Comparison of ENCODE assay signal across 20 cellular contexts in genomic region chr6:143517447-143517773, GRCh38.
"Had no signal": no experiment of that assay in that cellular context is flagged by ENCODE, and none has a peak within 500 bp of the region (broad histone marks: within the 10 kb centered on the region; RNA-seq: fewer than 3 reads in every experiment).

No MANE protein-coding gene starts in this region.

- H3K4me1 ChIP-seq: uterus had no signal

- H3K36me3 ChIP-seq: esophagus squamous epithelium, gastroesophageal sphincter, ovary, tibial artery, upper lobe of left lung, uterus had no signal

- H3K4me3 Mint-ChIP-seq: naive thymus-derived CD8-positive, alpha-beta T cell; stimulated activated memory B cell treated with anti-CD40 and anti-IgM and Interleukin-4, amounts not matched to agents 10 μg/mL and 1 μg/mL and 100 μg/mL, for 72 hours; stimulated activated naive CD8-positive, alpha-beta T cell treated with anti-CD3 and anti-CD28 coated beads, Interleukin-15, Interleukin-2, amounts not matched to agents 100 ng/mL and 50 ng/mL, for 24 hours had no signal

- H3K9me3 Mint-ChIP-seq: naive thymus-derived CD8-positive, alpha-beta T cell; stimulated activated memory B cell treated with anti-CD40 and anti-IgM and Interleukin-4, amounts not matched to agents 10 μg/mL and 1 μg/mL and 100 μg/mL, for 72 hours; stimulated activated naive CD8-positive, alpha-beta T cell treated with anti-CD3 and anti-CD28 coated beads, Interleukin-15, Interleukin-2, amounts not matched to agents 100 ng/mL and 50 ng/mL, for 24 hours had no signal

- H3K9me3 ChIP-seq: esophagus squamous epithelium, gastroesophageal sphincter, mucosa of descending colon, ovary, tibial artery, upper lobe of left lung, uterus had no signal

- H3K27ac Mint-ChIP-seq: progenitor cell of endocrine pancreas; stimulated activated naive CD8-positive, alpha-beta T cell treated with anti-CD3 and anti-CD28 coated beads, Interleukin-15, Interleukin-2, amounts not matched to agents 100 ng/mL and 50 ng/mL, for 24 hours had no signal

- ATAC-seq: gastroesophageal sphincter; left lobe of liver; naive thymus-derived CD8-positive, alpha-beta T cell; right cardiac atrium; stimulated activated memory B cell treated with anti-CD40 and anti-IgM and Interleukin-4, amounts not matched to agents 10 μg/mL and 1 μg/mL and 100 μg/mL, for 72 hours had no signal

- H3K4me3 ChIP-seq: esophagus squamous epithelium, gastroesophageal sphincter, mucosa of descending colon, ovary, tibial artery, upper lobe of left lung, uterus had no signal

- DNase-seq: dermis blood vessel endothelial cell; esophagus squamous epithelium; foreskin fibroblast; glutamatergic neuron; islet precursor cell; naive thymus-derived CD8-positive, alpha-beta T cell; nucleus accumbens; ovary; right cardiac atrium; stimulated activated CD4-positive, alpha-beta T cell treated with anti-CD3 and anti-CD28 coated beads, Interleukin-4, amount 100 ng/mL, for 1 hour; stimulated activated CD8-positive, alpha-beta memory T cell treated with anti-CD3 and anti-CD28 coated beads, Interleukin-4, amount 100 ng/mL, for 48 hours; tibial artery; upper lobe of left lung; uterus had no signal

- H3K27me3 ChIP-seq: esophagus squamous epithelium, gastroesophageal sphincter, ovary, tibial artery, upper lobe of left lung, uterus had no signal

- H3K27ac ChIP-seq: esophagus squamous epithelium, gastroesophageal sphincter, ovary, tibial artery, upper lobe of left lung, uterus had no signal

- H3K27me3 Mint-ChIP-seq: naive thymus-derived CD8-positive, alpha-beta T cell; stimulated activated memory B cell treated with anti-CD40 and anti-IgM and Interleukin-4, amounts not matched to agents 10 μg/mL and 1 μg/mL and 100 μg/mL, for 72 hours; stimulated activated naive CD8-positive, alpha-beta T cell treated with anti-CD3 and anti-CD28 coated beads, Interleukin-15, Interleukin-2, amounts not matched to agents 100 ng/mL and 50 ng/mL, for 24 hours had no signal

- H3K36me3 Mint-ChIP-seq: stimulated activated memory B cell treated with anti-CD40 and anti-IgM and Interleukin-4, amounts not matched to agents 10 μg/mL and 1 μg/mL and 100 μg/mL, for 72 hours had no signal
